ENCODE assay signal across 1 cellular context in the genomic region with DNA sequence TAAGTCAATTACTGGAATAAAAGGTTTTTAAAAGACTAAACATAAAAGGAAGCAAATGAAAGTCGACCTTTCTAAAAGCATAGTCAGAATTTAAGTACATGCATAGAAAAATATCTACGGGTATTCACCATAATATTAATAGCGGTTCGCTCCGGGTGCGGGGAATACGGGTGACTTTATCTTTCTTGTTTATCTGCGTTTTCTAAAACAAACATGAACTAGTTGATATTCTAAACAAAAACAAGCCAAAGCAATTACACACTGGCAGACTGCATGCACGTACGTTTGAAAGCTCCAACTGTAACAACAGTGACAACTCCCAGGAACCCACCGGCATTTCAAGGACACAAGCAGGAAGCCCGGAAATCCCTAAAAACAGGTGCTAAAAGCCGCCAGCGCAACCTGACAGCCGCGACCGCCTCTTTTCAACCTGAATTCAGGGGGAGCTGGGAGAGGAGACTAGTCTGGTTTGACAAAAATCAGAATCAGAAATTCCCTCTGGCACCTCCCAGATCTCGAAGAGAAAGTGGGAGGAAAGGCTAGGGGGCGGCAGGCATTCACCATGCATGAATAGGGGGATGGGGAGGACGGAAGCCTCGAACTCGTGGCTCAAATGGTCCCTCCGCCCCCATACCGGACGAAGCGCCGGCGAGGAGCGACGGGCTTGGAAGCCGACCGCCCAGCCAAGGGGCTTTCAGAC.
TF ChIP-seq lines count a peak whose summit lies in the region.

No MANE protein-coding gene starts in this region.

TF ChIP-seq in WTC11, 78 proteins besides CTCF, POLR2A, EP300 and RAD21 (continued from another document):
- TF ChIP-seq ZBTB43 (CRISPR knock-in tag; IDR thresholded peaks at IDR 0.05) (no peak), ZNF219 (CRISPR knock-in tag; IDR thresholded peaks at IDR 0.05; ENCODE audit: borderline replicate concordance) (no peak), MAX (CRISPR knock-in tag; IDR thresholded peaks at IDR 0.05) (no peak), FOXP1 (CRISPR knock-in tag; IDR thresholded peaks at IDR 0.05; ENCODE audit: borderline replicate concordance) (no peak), ZNF671 (CRISPR knock-in tag; IDR thresholded peaks at IDR 0.05) (no peak)
- TF ChIP-seq, protein P1, sequence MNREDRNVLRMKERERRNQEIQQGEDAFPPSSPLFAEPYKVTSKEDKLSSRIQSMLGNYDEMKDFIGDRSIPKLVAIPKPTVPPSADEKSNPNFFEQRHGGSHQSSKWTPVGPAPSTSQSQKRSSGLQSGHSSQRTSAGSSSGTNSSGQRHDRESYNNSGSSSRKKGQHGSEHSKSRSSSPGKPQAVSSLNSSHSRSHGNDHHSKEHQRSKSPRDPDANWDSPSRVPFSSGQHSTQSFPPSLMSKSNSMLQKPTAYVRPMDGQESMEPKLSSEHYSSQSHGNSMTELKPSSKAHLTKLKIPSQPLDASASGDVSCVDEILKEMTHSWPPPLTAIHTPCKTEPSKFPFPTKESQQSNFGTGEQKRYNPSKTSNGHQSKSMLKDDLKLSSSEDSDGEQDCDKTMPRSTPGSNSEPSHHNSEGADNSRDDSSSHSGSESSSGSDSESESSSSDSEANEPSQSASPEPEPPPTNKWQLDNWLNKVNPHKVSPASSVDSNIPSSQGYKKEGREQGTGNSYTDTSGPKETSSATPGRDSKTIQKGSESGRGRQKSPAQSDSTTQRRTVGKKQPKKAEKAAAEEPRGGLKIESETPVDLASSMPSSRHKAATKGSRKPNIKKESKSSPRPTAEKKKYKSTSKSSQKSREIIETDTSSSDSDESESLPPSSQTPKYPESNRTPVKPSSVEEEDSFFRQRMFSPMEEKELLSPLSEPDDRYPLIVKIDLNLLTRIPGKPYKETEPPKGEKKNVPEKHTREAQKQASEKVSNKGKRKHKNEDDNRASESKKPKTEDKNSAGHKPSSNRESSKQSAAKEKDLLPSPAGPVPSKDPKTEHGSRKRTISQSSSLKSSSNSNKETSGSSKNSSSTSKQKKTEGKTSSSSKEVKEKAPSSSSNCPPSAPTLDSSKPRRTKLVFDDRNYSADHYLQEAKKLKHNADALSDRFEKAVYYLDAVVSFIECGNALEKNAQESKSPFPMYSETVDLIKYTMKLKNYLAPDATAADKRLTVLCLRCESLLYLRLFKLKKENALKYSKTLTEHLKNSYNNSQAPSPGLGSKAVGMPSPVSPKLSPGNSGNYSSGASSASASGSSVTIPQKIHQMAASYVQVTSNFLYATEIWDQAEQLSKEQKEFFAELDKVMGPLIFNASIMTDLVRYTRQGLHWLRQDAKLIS (CRISPR knock-in tag; IDR thresholded peaks at IDR 0.05; ENCODE audit: borderline replicate concordance): no peak
- TF ChIP-seq, protein P2, sequence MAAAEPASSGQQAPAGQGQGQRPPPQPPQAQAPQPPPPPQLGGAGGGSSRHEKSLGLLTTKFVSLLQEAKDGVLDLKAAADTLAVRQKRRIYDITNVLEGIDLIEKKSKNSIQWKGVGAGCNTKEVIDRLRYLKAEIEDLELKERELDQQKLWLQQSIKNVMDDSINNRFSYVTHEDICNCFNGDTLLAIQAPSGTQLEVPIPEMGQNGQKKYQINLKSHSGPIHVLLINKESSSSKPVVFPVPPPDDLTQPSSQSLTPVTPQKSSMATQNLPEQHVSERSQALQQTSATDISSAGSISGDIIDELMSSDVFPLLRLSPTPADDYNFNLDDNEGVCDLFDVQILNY (CRISPR knock-in tag; IDR thresholded peaks at IDR 0.05): 0 out of 2 replicates have a peak, but pooled peaks have one; percentile 2
